In the genomic region with DNA sequence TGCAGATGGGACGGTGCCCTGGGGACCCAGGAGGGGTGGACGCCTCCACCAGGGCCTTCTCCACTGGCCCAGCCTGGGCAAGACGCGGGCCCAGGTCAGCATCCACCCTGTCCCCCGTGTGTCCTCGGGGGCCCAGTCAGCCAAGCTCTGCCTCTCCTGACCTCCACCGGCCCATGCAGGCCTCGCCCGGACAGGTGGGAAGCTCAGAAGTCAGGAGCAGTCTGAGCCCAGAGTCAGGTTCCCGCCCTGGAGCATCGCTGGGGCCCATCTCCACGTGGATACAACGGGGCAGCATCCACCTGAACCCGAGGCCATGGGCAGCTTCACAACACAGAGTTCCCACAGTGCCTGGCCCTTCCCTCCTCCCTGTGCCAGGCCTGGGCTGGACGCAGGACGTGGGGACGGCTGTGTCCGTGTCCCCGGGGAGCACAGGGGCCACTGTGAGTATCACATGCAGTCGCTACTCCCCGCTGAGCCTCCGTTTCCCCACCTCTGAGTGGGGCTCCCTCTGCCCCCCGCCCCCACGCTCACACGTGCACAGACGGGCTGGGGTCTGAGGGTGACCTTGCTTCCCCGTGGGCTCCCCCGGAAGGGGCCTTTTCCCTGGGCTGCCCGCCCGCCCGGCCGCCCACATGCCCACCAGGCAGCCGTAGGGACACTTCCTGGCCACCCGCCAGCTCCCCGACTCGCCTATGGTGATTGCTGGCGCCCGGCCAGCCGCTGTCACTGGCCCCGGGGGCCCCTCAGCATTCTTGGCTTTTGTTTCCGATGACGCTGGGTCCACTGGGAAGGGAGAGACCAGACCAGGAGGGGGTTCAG, we compare ENCODE assay signal across 2 cellular contexts.
TF ChIP-seq lines count a peak whose summit lies in the region.

No MANE protein-coding gene starts in this region.

TF ChIP-seq in HEK293, 187 proteins besides CTCF, POLR2A, EP300 and RAD21 (continues in another document):
- TF ChIP-seq, protein P1, sequence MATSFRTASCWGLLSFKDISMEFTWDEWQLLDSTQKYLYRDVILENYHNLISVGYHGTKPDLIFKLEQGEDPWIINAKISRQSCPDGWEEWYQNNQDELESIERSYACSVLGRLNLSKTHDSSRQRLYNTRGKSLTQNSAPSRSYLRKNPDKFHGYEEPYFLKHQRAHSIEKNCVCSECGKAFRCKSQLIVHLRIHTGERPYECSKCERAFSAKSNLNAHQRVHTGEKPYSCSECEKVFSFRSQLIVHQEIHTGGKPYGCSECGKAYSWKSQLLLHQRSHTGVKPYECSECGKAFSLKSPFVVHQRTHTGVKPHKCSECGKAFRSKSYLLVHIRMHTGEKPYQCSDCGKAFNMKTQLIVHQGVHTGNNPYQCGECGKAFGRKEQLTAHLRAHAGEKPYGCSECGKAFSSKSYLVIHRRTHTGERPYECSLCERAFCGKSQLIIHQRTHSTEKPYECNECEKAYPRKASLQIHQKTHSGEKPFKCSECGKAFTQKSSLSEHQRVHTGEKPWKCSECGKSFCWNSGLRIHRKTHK (tag by site-specific recombination; IDR thresholded peaks at IDR 0.05): no peak
- peak; percentile 28; the same call in 1 of the 2 replicates for TF ChIP-seq ZNF324 (tag by site-specific recombination; IDR thresholded peaks at IDR 0.05)
- no peak for TF ChIP-seq ZNF433 (tag by site-specific recombination; IDR thresholded peaks at IDR 0.05; ENCODE audit: low read depth)
- no peak for TF ChIP-seq OVOL3 (tag by site-specific recombination; IDR thresholded peaks at IDR 0.05)
- TF ChIP-seq, protein P2, sequence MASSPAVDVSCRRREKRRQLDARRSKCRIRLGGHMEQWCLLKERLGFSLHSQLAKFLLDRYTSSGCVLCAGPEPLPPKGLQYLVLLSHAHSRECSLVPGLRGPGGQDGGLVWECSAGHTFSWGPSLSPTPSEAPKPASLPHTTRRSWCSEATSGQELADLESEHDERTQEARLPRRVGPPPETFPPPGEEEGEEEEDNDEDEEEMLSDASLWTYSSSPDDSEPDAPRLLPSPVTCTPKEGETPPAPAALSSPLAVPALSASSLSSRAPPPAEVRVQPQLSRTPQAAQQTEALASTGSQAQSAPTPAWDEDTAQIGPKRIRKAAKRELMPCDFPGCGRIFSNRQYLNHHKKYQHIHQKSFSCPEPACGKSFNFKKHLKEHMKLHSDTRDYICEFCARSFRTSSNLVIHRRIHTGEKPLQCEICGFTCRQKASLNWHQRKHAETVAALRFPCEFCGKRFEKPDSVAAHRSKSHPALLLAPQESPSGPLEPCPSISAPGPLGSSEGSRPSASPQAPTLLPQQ (tag by site-specific recombination; IDR thresholded peaks at IDR 0.05): peak; percentile 97
- TF ChIP-seq ZNF747 (tag by site-specific recombination; IDR thresholded peaks at IDR 0.05): no peak
- TF ChIP-seq YY1 (tag by site-specific recombination; IDR thresholded peaks at IDR 0.05): no peak
- TF ChIP-seq ZBTB21 (tag by site-specific recombination; IDR thresholded peaks at IDR 0.05): no peak
- TF ChIP-seq ZNF155 (tag by site-specific recombination; IDR thresholded peaks at IDR 0.05): no peak
- no peak for TF ChIP-seq ZNF544 (tag by site-specific recombination; IDR thresholded peaks at IDR 0.05)
- TF ChIP-seq GLIS2 (tag by site-specific recombination; IDR thresholded peaks at IDR 0.05): peak; percentile 86
- no peak for TF ChIP-seq ZNF121 (tag by site-specific recombination; IDR thresholded peaks at IDR 0.05)
- TF ChIP-seq ZNF768 (tag by site-specific recombination; IDR thresholded peaks at IDR 0.05): no peak
- peak; percentile 68 for TF ChIP-seq IKZF3 (tag by site-specific recombination; IDR thresholded peaks at IDR 0.05)
- TF ChIP-seq EGR2 (tag by site-specific recombination; IDR thresholded peaks at IDR 0.05; ENCODE audit: low read depth): peak; percentile 88
- peak; percentile 34; the same call in 1 of the 2 replicates for TF ChIP-seq ZNF394 (tag by site-specific recombination; IDR thresholded peaks at IDR 0.05; ENCODE audit: borderline replicate concordance)
- peak; percentile 60; the same call in 1 of the 2 replicates for TF ChIP-seq SP7 (tag by site-specific recombination; IDR thresholded peaks at IDR 0.05)
- no peak for TF ChIP-seq ZNF404 (tag by site-specific recombination; IDR thresholded peaks at IDR 0.05)
- TF ChIP-seq ZNF585B (tag by site-specific recombination; IDR thresholded peaks at IDR 0.05): no peak
- TF ChIP-seq, protein P3, sequence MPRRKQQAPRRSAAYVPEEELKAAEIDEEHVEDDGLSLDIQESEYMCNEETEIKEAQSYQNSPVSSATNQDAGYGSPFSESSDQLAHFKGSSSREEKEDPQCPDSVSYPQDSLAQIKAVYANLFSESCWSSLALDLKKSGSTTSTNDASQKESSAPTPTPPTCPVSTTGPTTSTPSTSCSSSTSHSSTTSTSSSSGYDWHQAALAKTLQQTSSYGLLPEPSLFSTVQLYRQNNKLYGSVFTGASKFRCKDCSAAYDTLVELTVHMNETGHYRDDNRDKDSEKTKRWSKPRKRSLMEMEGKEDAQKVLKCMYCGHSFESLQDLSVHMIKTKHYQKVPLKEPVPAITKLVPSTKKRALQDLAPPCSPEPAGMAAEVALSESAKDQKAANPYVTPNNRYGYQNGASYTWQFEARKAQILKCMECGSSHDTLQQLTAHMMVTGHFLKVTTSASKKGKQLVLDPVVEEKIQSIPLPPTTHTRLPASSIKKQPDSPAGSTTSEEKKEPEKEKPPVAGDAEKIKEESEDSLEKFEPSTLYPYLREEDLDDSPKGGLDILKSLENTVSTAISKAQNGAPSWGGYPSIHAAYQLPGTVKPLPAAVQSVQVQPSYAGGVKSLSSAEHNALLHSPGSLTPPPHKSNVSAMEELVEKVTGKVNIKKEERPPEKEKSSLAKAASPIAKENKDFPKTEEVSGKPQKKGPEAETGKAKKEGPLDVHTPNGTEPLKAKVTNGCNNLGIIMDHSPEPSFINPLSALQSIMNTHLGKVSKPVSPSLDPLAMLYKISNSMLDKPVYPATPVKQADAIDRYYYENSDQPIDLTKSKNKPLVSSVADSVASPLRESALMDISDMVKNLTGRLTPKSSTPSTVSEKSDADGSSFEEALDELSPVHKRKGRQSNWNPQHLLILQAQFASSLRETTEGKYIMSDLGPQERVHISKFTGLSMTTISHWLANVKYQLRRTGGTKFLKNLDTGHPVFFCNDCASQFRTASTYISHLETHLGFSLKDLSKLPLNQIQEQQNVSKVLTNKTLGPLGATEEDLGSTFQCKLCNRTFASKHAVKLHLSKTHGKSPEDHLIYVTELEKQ (tag by site-specific recombination; IDR thresholded peaks at IDR 0.05; ENCODE audit: borderline replicate concordance): no peak; the same call in 1 of the 2 replicates

TF ChIP-seq in H1, 55 proteins besides CTCF, POLR2A, EP300 and RAD21 (continued from another document):
- TF ChIP-seq CEBPB (IDR thresholded peaks at IDR 0.05; ENCODE audit: low read depth, low read length) (no peak), RBBP5 (IDR thresholded peaks at IDR 0.05; ENCODE audit: borderline replicate concordance, low read depth, low read length) (no peak), SIRT6 (IDR thresholded peaks at IDR 0.05; ENCODE audit: low read length) (no peak), TAF7 (optimal IDR thresholded peaks at IDR 0.05; ENCODE audit: borderline replicate concordance, low read depth, low read length) (no peak), CBX8 (IDR thresholded peaks at IDR 0.05; ENCODE audit: borderline replicate concordance, low read depth, low read length) (no peak), CHD2 (IDR thresholded peaks at IDR 0.05; ENCODE audit: low read length) (no peak), TEAD4 (IDR thresholded peaks at IDR 0.05; ENCODE audit: low read depth, low read length) (no peak), HDAC6 (IDR thresholded peaks at IDR 0.05; ENCODE audit: low read depth, low read length) (no peak)
- TF ChIP-seq, protein P4, sequence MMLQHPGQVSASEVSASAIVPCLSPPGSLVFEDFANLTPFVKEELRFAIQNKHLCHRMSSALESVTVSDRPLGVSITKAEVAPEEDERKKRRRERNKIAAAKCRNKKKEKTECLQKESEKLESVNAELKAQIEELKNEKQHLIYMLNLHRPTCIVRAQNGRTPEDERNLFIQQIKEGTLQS (IDR thresholded peaks at IDR 0.05; ENCODE audit: insufficient read depth, low read depth, low read length): no peak
- TF ChIP-seq, protein P5, sequence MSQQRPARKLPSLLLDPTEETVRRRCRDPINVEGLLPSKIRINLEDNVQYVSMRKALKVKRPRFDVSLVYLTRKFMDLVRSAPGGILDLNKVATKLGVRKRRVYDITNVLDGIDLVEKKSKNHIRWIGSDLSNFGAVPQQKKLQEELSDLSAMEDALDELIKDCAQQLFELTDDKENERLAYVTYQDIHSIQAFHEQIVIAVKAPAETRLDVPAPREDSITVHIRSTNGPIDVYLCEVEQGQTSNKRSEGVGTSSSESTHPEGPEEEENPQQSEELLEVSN (IDR thresholded peaks at IDR 0.05): peak; percentile 81
